Comparison of ENCODE assay signal across 8 cellular contexts in genomic region chr1:201648066-201648910, GRCh38.
DNase-seq lines count a peak whose midpoint lies in the region; ATAC-seq and TF ChIP-seq lines count a peak whose summit lies in the region.

No MANE protein-coding gene starts in this region.

- no peak for ATAC-seq in HG03175 (IDR thresholded peaks at IDR 0.05; ENCODE audit: unreplicated experiment)

- intact Hi-C loops in adrenal gland (cut with DNase I) (no loop called here), left ventricle myocardium inferior (cut with micrococcal nuclease) (no loop called here)

- H3K27ac ChIP-seq in adrenal gland (peak overlapping the region in 2 of 5 donors; percentile 31 to 65), left ventricle myocardium inferior (replicated peaks) (peak overlapping the region; percentile 89)

- TF ChIP-seq POLR2A in adrenal gland (IDR thresholded peaks at IDR 0.05), result no peak

- TF ChIP-seq CTCF in adrenal gland (IDR thresholded peaks at IDR 0.05) (no peak), left ventricle myocardium inferior (IDR thresholded peaks at IDR 0.05; ENCODE audit: borderline replicate concordance) (no peak)

- H3K4me1 ChIP-seq in adrenal gland (replicated peaks in 1 of 2) (peaks cover 8 to 11% of the 10 kb centered on the region in 2 donors), left ventricle myocardium inferior (peaks cover 77% of the 10 kb centered on the region)

- WGBS in adrenal gland, 4 donors, result 0 to 6% (median 1%) methylated on average over 43 to 82 of the region's 82 CpGs

- DNase-seq in COLO668 (lab: John Stamatoyannopoulos, UW; ENCODE audit: unreplicated experiment) (peak; percentile 77), HuH-7.5 (ENCODE audit: low spot score) (peak; percentile 43), adrenal gland (peak; percentile 27 to 62 (median 43)), left ventricle myocardium inferior (peak; percentile 66), retina (peak; percentile 74), UCSD-AML1 (lab: John Stamatoyannopoulos, UW; ENCODE audit: unreplicated experiment) (no peak)
- DNase-seq in NK-92 treated with Interleukin-12 subunit alpha and Interleukin-12 subunit beta, amount 100 ng/mL, for 24 hours (lab: John Stamatoyannopoulos, UW), result no peak

- H3K9me3 ChIP-seq in adrenal gland (replicated peaks in 1 of 3) (no peaks in the 10 kb centered on the region), left ventricle myocardium inferior (replicated peaks) (no peaks in the 10 kb centered on the region)

- H3K36me3 ChIP-seq in adrenal gland (replicated peaks in 1 of 2) (no peaks in the 10 kb centered on the region), left ventricle myocardium inferior (no peaks in the 10 kb centered on the region)

- H3K27me3 ChIP-seq in adrenal gland, result no peaks in the 10 kb centered on the region
- H3K27me3 ChIP-seq in left ventricle myocardium inferior (ENCODE audit: low read depth), result no peaks in the 10 kb centered on the region

- H3K4me3 ChIP-seq in adrenal gland (peak overlapping the region in 2 of 4 donors; percentile 20 to 62), left ventricle myocardium inferior (peak overlapping the region; percentile 82)

Comparison
In these comparisons a context has a peak if more than half of its experiments do, and no peak if none do; other contexts are left out.
1. DNase-seq: peak in COLO668 (single experiment), HuH-7.5 (single experiment), adrenal gland (7 of 7), left ventricle myocardium inferior (single experiment) and retina (single experiment); none in UCSD-AML1 (single experiment) and NK-92 treated with Interleukin-12 subunit alpha and Interleukin-12 subunit beta, amount 100 ng/mL, for 24 hours (single experiment).